In genomic region chr6:157530126-157530525, GRCh38 we compare ENCODE assay signal across 1 cellular context.
TF ChIP-seq lines count a peak whose summit lies in the region.

No MANE protein-coding gene starts in this region.

TF ChIP-seq in H1, 55 proteins besides CTCF, POLR2A, EP300 and RAD21 (continued from another document):
- TF ChIP-seq JUND (IDR thresholded peaks at IDR 0.05; ENCODE audit: low read length) (no peak), EZH2 (IDR thresholded peaks at IDR 0.05; ENCODE audit: low read depth, low read length, severe bottlenecking) (no peak), TAF7 (optimal IDR thresholded peaks at IDR 0.05; ENCODE audit: borderline replicate concordance, low read depth, low read length) (no peak), MAFK (IDR thresholded peaks at IDR 0.05; ENCODE audit: low read depth, low read length) (no peak), TEAD4 (IDR thresholded peaks at IDR 0.05; ENCODE audit: low read depth, low read length) (no peak), GTF2F1 (IDR thresholded peaks at IDR 0.05; ENCODE audit: borderline replicate concordance, low read depth, low read length) (no peak), TBP (IDR thresholded peaks at IDR 0.05; ENCODE audit: low read depth, low read length) (no peak)
